17 cellular contexts compared by ENCODE assay signal in the genomic region with DNA sequence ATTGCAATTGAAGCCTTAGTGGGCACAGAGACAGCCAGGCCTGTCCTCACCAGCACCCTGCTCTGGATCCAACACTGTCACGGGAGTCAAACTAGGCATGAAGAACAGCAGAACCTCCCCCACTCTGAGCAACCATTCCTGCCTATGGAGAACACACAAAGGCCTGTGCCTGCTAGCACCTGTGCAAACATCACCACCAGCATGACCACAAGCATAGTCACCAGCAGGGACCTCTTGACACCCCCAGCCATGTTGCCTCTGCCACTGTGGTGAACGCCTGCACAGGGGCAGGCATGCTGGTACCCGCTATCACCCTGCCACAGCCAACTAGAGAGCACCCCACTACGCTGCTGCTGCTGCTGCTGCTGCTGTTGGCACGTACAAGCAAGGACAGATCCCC. TPM values are rescaled to one million over a fixed set of nuclear protein-coding genes. Genes with fewer than 3 reads are reported as not detected.
DNase-seq lines count a peak whose midpoint lies in the region; ATAC-seq, FAIRE-seq and TF ChIP-seq lines count a peak whose summit lies in the region.
"Had no signal": no experiment of that assay in that cellular context is flagged by ENCODE, and none has a peak within 500 bp of the region (broad histone marks: within the 10 kb centered on the region; RNA-seq: fewer than 3 reads in every experiment).

No MANE protein-coding gene starts in this region.

- H3K4me3 ChIP-seq in HepG2 (replicated peaks in 1 of 3; ENCODE audit: insufficient read depth in 1 of 3, low read depth in 2 of 3, low read length in 3 of 3): no peak overlapping the region
- H3K4me3 ChIP-seq in right lobe of liver: no peak overlapping the region
- no peak overlapping the region for H3K4me3 ChIP-seq in neural progenitor cell
- H3K4me3 ChIP-seq: SJSA1 had no signal

- no peak for TF ChIP-seq RAD21 in HepG2 (CRISPR knock-in tag; IDR thresholded peaks at IDR 0.05)

- FAIRE-seq in HepG2 (lab: Jason Lieb, UNC): peak; percentile 37

- H3K27ac ChIP-seq in HepG2 (ENCODE audit: extremely low read length, insufficient read depth, low read length) (no peak overlapping the region), right lobe of liver (no peak overlapping the region), epithelial cell of prostate (no peak overlapping the region), neural progenitor cell (no peak overlapping the region)
- H3K27ac ChIP-seq: C4-2B, HL-60, SJSA1 had no signal

- H3K27ac Mint-ChIP-seq in neural progenitor cell: no peak overlapping the region

- no peaks in the 10 kb centered on the region for H4K20me1 ChIP-seq in HepG2 (ENCODE audit: insufficient read depth, low read length)
- no peaks in the 10 kb centered on the region for H4K20me1 ChIP-seq in neural progenitor cell (ENCODE audit: low read depth)

- TF ChIP-seq EP300 in HepG2 (IDR thresholded peaks at IDR 0.05; ENCODE audit: low read depth in 2 of 2, low read length in 2 of 2) (no peak), HepG2 (CRISPR knock-in tag; IDR thresholded peaks at IDR 0.05; ENCODE audit: borderline replicate concordance) (no peak)

- in situ Hi-C loops in HepG2 (cut with HindIII; ENCODE audit: extremely low pct_ligation_motif_present, low pct_unique_long_range_greater_than_20kb): no loop called here

- 0 out of 2 replicates have a peak overlapping the region, but pooled peaks have one; percentile 5 for H3K4me2 ChIP-seq in HepG2 (ENCODE audit: low read depth, low read length)
- no peak overlapping the region for H3K4me2 ChIP-seq in neural progenitor cell

- TF ChIP-seq CTCF in HepG2 (CRISPR knock-in tag; IDR thresholded peaks at IDR 0.05): no peak
- TF ChIP-seq CTCF in right lobe of liver (IDR thresholded peaks at IDR 0.05): no peak
- no peak for TF ChIP-seq CTCF in neural progenitor cell (IDR thresholded peaks at IDR 0.05)

- peaks cover 25% of the 10 kb centered on the region for H3K9me3 Mint-ChIP-seq in neural progenitor cell

- H3K36me3 Mint-ChIP-seq in neural progenitor cell: peaks cover 6% of the 10 kb centered on the region

- no peak for TF ChIP-seq POLR2A in HepG2 (IDR thresholded peaks at IDR 0.05; ENCODE audit: insufficient read depth in 1 of 2, low read depth in 2 of 2, low read length in 2 of 2)
- no peak for TF ChIP-seq POLR2A in right lobe of liver (IDR thresholded peaks at IDR 0.05)

- POLR2A ChIA-PET in HepG2 (lab: Yijun Ruan, JAX): no interaction called here

- no peak overlapping the region for H3K9ac ChIP-seq in HepG2 (ENCODE audit: insufficient read depth, low read depth, low read length)
- no peak overlapping the region for H3K9ac ChIP-seq in neural progenitor cell

- no peaks in the 10 kb centered on the region for H3K27me3 ChIP-seq in HepG2 (ENCODE audit: control insufficient read depth in 1 of 2, insufficient read depth in 2 of 2, low read length in 2 of 2)
- H3K27me3 ChIP-seq in right lobe of liver: no peaks in the 10 kb centered on the region
- no peaks in the 10 kb centered on the region for H3K27me3 ChIP-seq in neural progenitor cell
- H3K27me3 ChIP-seq: SJSA1 had no signal

- H3K79me2 ChIP-seq in HepG2 (ENCODE audit: insufficient read depth, low read length) (no peaks in the 10 kb centered on the region), neural progenitor cell (ENCODE audit: low read depth) (no peaks in the 10 kb centered on the region)

- ATAC-seq in HepG2 (peak; percentile 89), right lobe of liver (no peak), HG03378 (IDR thresholded peaks at IDR 0.05; ENCODE audit: unreplicated experiment) (no peak)

- CTCF ChIA-PET in HepG2 (lab: Yijun Ruan, JAX; ENCODE audit: low intra/inter-chr PET ratio, low total read pairs): no interaction called here

- BruUV-seq in HepG2 (replicated peaks; lab: Mats Ljungman, UMichigan): no TSS peak

- no peak overlapping the region for H3K4me3 Mint-ChIP-seq in neural progenitor cell

- peaks cover 2% of the 10 kb centered on the region for H3K27me3 Mint-ChIP-seq in neural progenitor cell (ENCODE audit: insufficient read depth, low read depth)

- H3F3A ChIP-seq in neural progenitor cell (ENCODE audit: low read depth): no peaks in the 10 kb centered on the region

- DNase-seq in HepG2 (ENCODE audit: low spot score): peak; percentile 56
- no peak for DNase-seq in right lobe of liver
- peak; percentile 48 for DNase-seq in NCI-H510A (lab: John Stamatoyannopoulos, UW)
- DNase-seq in epithelial cell of prostate (ENCODE audit: low read depth, low spot score): peak; percentile 41
- DNase-seq in NCI-H1048 (lab: John Stamatoyannopoulos, UW): no peak
- no peak for DNase-seq in neural progenitor cell (ENCODE audit: low spot score)
- DNase-seq: COR-L47; KBM-7; NCI-H187; NCI-H2171; NCI-H524; NK-92 treated with Interleukin-12 subunit alpha and Interleukin-12 subunit beta, amount 100 ng/mL, for 24 hours; T-helper 2 cell had no signal

- no peak overlapping the region for H2AFZ ChIP-seq in HepG2 (ENCODE audit: low read length)
- no peak overlapping the region for H2AFZ ChIP-seq in neural progenitor cell (replicated peaks)

- H3K9me3 ChIP-seq in HepG2 (ENCODE audit: low read length) (peaks cover 20% of the 10 kb centered on the region), right lobe of liver (no peaks in the 10 kb centered on the region), neural progenitor cell (ENCODE audit: low read depth) (peaks cover 13% of the 10 kb centered on the region)
- H3K9me3 ChIP-seq: SJSA1 had no signal

- WGBS in HepG2 (ENCODE audit: low lambda C conversion rate): 74% methylated on average over 4 of the region's 5 CpGs
- 87% methylated on average over 5 of the region's 5 CpGs for WGBS in right lobe of liver (ENCODE audit: insufficient coverage, low coverage, low lambda C conversion rate, missing lambda C conversion rate)

- intact Hi-C loops in HepG2 (cut with micrococcal nuclease; ENCODE audit: unreplicated experiment): no loop called here
- intact Hi-C loops in right lobe of liver (cut with DNase I): no loop called here

- no peaks in the 10 kb centered on the region for H3K36me3 ChIP-seq in HepG2 (replicated peaks in 1 of 2; ENCODE audit: control insufficient read depth in 1 of 2, insufficient read depth in 2 of 2, low read length in 2 of 2)
- H3K36me3 ChIP-seq in right lobe of liver: no peaks in the 10 kb centered on the region
- H3K36me3 ChIP-seq in neural progenitor cell: no peaks in the 10 kb centered on the region
- H3K36me3 ChIP-seq: SJSA1 had no signal

- H3K4me1 ChIP-seq in HepG2 (ENCODE audit: insufficient read depth, low read length) (peaks cover 13% of the 10 kb centered on the region), right lobe of liver (no peaks in the 10 kb centered on the region), neural progenitor cell (no peaks in the 10 kb centered on the region)
- H3K4me1 ChIP-seq: SJSA1 had no signal

- H3K4me1 Mint-ChIP-seq in neural progenitor cell: no peaks in the 10 kb centered on the region

RNA-seq across cellular contexts. Expression of gene CMC2, which starts 51.7 kb away (rescaled TPM):
- total RNA-seq in HepG2 (2016; rRNA removed; fragmentation: Illumina TruSeq; extraction: Trizol) (129 and 147 TPM in 2 replicates), right lobe of liver (10 to 100 TPM; 23.5 to 58.3 (median 42.1) TPM), neural progenitor cell (ENCODE audit: low replicate concordance) (70.5 and 138 TPM in 2 replicates)
- 111 and 171 TPM in 2 replicates for total RNA-seq in HepG2 (2016; cell fraction: cytosol; rRNA removed; fragmentation: Illumina TruSeq; extraction: Trizol; ENCODE audit: low read depth)
- 118 and 155 TPM in 2 replicates for total RNA-seq in HepG2 (2016; cell fraction: insoluble cytoplasmic fraction; rRNA removed; fragmentation: Illumina TruSeq; extraction: Trizol)
- 132 and 180 TPM in 2 replicates for total RNA-seq in HepG2 (2016; cell fraction: membrane; rRNA removed; fragmentation: Illumina TruSeq; extraction: Trizol)
- total RNA-seq in HepG2 (2016; cell fraction: nucleus; rRNA removed; fragmentation: Illumina TruSeq; extraction: Trizol): 49.2 and 54.6 TPM in 2 replicates
- 92.1 and 116 TPM in 2 replicates for polyA plus RNA-seq in HepG2 (2011; rRNA removed)
- 134 and 148 TPM in 2 replicates for polyA plus RNA-seq in HepG2 (2011; cell fraction: cytosol; rRNA removed)
- 22.2 and 24.5 TPM in 2 replicates for polyA plus RNA-seq in HepG2 (2011; cell fraction: nucleus; rRNA removed)
- 81.8 and 85.6 TPM in 2 replicates for polyA plus RNA-seq in HepG2 (2012)
- polyA plus RNA-seq in HepG2 (2016; cell fraction: cytosol; fragmentation: Illumina TruSeq; extraction: Trizol; ENCODE audit: low read depth): 157 and 235 TPM in 2 replicates
- 172 and 176 TPM in 2 replicates for polyA plus RNA-seq in HepG2 (2016; cell fraction: insoluble cytoplasmic fraction; fragmentation: Illumina TruSeq; extraction: Trizol; ENCODE audit: low read depth)
- 133 and 179 TPM in 2 replicates for polyA plus RNA-seq in HepG2 (2016; cell fraction: membrane; fragmentation: Illumina TruSeq; extraction: Trizol; ENCODE audit: low read depth)
- 86.6 and 97.5 TPM in 2 replicates for polyA plus RNA-seq in HepG2 (2016; cell fraction: nucleus; fragmentation: Illumina TruSeq; extraction: Trizol; ENCODE audit: insufficient read depth, low read depth)
- 70.9 and 71.9 TPM in 2 replicates for polyA minus RNA-seq in HepG2 (2011; rRNA and poly(A)+ RNA removed; ENCODE audit: low replicate concordance)
- polyA minus RNA-seq in HepG2 (2011; cell fraction: cytosol; rRNA and poly(A)+ RNA removed): 19.8 and 22.3 TPM in 2 replicates
- 35.4 and 68.6 TPM in 2 replicates for polyA minus RNA-seq in HepG2 (2011; cell fraction: nucleus; rRNA and poly(A)+ RNA removed)

RNA-seq across cellular contexts. Expression of gene CENPN, which starts 52.0 kb away (rescaled TPM):
- 129 and 193 TPM in 2 replicates for total RNA-seq in HepG2 (2016; rRNA removed; fragmentation: Illumina TruSeq; extraction: Trizol)
- total RNA-seq in HepG2 (2016; cell fraction: cytosol; rRNA removed; fragmentation: Illumina TruSeq; extraction: Trizol; ENCODE audit: low read depth): 98.3 and 119 TPM in 2 replicates
- 133 and 185 TPM in 2 replicates for total RNA-seq in HepG2 (2016; cell fraction: insoluble cytoplasmic fraction; rRNA removed; fragmentation: Illumina TruSeq; extraction: Trizol)
- total RNA-seq in HepG2 (2016; cell fraction: membrane; rRNA removed; fragmentation: Illumina TruSeq; extraction: Trizol): 180 and 185 TPM in 2 replicates
- 46.2 and 59.6 TPM in 2 replicates for total RNA-seq in HepG2 (2016; cell fraction: nucleus; rRNA removed; fragmentation: Illumina TruSeq; extraction: Trizol)
- 17.3 and 29.7 TPM in 2 replicates for polyA plus RNA-seq in HepG2 (2011; rRNA removed)
- 15.2 and 17.8 TPM in 2 replicates for polyA plus RNA-seq in HepG2 (2011; cell fraction: cytosol; rRNA removed)
- 8.3 and 10.1 TPM in 2 replicates for polyA plus RNA-seq in HepG2 (2011; cell fraction: nucleus; rRNA removed)
- polyA plus RNA-seq in HepG2 (2012): 46.5 and 70.0 TPM in 2 replicates
- 113 and 120 TPM in 2 replicates for polyA plus RNA-seq in HepG2 (2016; cell fraction: cytosol; fragmentation: Illumina TruSeq; extraction: Trizol; ENCODE audit: low read depth)
- polyA plus RNA-seq in HepG2 (2016; cell fraction: insoluble cytoplasmic fraction; fragmentation: Illumina TruSeq; extraction: Trizol; ENCODE audit: low read depth): 123 and 135 TPM in 2 replicates
- 123 and 146 TPM in 2 replicates for polyA plus RNA-seq in HepG2 (2016; cell fraction: membrane; fragmentation: Illumina TruSeq; extraction: Trizol; ENCODE audit: low read depth)
- polyA plus RNA-seq in HepG2 (2016; cell fraction: nucleus; fragmentation: Illumina TruSeq; extraction: Trizol; ENCODE audit: insufficient read depth, low read depth): 40.0 and 50.9 TPM in 2 replicates
- 17.1 and 164 TPM in 2 replicates for polyA minus RNA-seq in HepG2 (2011; rRNA and poly(A)+ RNA removed; ENCODE audit: low replicate concordance)
- 14.1 and 16.1 TPM in 2 replicates for polyA minus RNA-seq in HepG2 (2011; cell fraction: cytosol; rRNA and poly(A)+ RNA removed)
- polyA minus RNA-seq in HepG2 (2011; cell fraction: nucleus; rRNA and poly(A)+ RNA removed): 17.9 and 25.4 TPM in 2 replicates
- total RNA-seq in right lobe of liver: 10 to 100 TPM in 1 of 6 experiments, 1 to 10 TPM in 5; 6.6 to 11.4 (median 7.9) TPM
- 76.8 and 111 TPM in 2 replicates for total RNA-seq in neural progenitor cell (ENCODE audit: low replicate concordance)

Comparison
In these comparisons a context has a peak if more than half of its experiments do, and no peak if none do; other contexts are left out.
1. DNase-seq: peak in HepG2 (single experiment), NCI-H510A (single experiment) and epithelial cell of prostate (single experiment); none in right lobe of liver (0 of 3), NCI-H1048 (single experiment) and neural progenitor cell (single experiment).